In genomic region chr5:2879701-2880100, GRCh38 we compare ENCODE assay signal across 21 cellular contexts.
"Had no signal": no experiment of that assay in that cellular context is flagged by ENCODE, and none has a peak within 500 bp of the region (broad histone marks: within the 10 kb centered on the region; RNA-seq: fewer than 3 reads in every experiment).

No MANE protein-coding gene starts in this region.

- H3K9me3 ChIP-seq: neutrophil, testis had no signal

- H3K27ac ChIP-seq: dorsolateral prefrontal cortex, heart right ventricle, neutrophil, psoas muscle, sigmoid colon, skin epidermis, testis, tibial nerve, upper lobe of right lung, vagina had no signal

- DNase-seq: dorsolateral prefrontal cortex; effector memory CD4-positive, alpha-beta T cell; heart right ventricle; hypothalamus; kidney glomerular epithelial cell; naive thymus-derived CD4-positive, alpha-beta T cell; nephron progenitor cell; psoas muscle; retina; sigmoid colon; stimulated activated CD4-positive, alpha-beta T cell treated with anti-CD3 and anti-CD28 coated beads, Interleukin-2, amount 100 ng/mL, for 24 hours; stimulated activated CD4-positive, alpha-beta T cell treated with anti-CD3 and anti-CD28 coated beads, Interleukin-4, amount 100 ng/mL, for 4 hours; stimulated activated naive B cell treated with anti-CD40 and anti-IgM and Interleukin-4, amounts not matched to agents 10 μg/mL and 1 μg/mL and 100 μg/mL, for 72 hours; stimulated activated naive CD8-positive, alpha-beta T cell treated with anti-CD3 and anti-CD28 coated beads, Interleukin-15, amount 100 ng/mL, for 72 hours; testis; upper lobe of right lung had no signal

- H3K4me3 ChIP-seq: dorsolateral prefrontal cortex, heart right ventricle, psoas muscle, sigmoid colon, skin epidermis, testis, tibial nerve, upper lobe of right lung, vagina had no signal

- H3K27me3 ChIP-seq: neutrophil, testis, tibial nerve, upper lobe of right lung, vagina had no signal

- H3K36me3 Mint-ChIP-seq: stimulated activated naive B cell treated with anti-CD40 and anti-IgM and Interleukin-4, amounts not matched to agents 10 μg/mL and 1 μg/mL and 100 μg/mL, for 72 hours had no signal

- H3K4me1 ChIP-seq: heart right ventricle, psoas muscle, sigmoid colon, testis, tibial nerve, upper lobe of right lung, vagina had no signal

- H3K4me1 Mint-ChIP-seq: naive thymus-derived CD4-positive, alpha-beta T cell; nephron progenitor cell; stimulated activated naive B cell treated with anti-CD40 and anti-IgM and Interleukin-4, amounts not matched to agents 10 μg/mL and 1 μg/mL and 100 μg/mL, for 72 hours; stimulated activated naive CD8-positive, alpha-beta T cell treated with anti-CD3 and anti-CD28 coated beads, Interleukin-15, amount 100 ng/mL, for 72 hours had no signal

- H3K36me3 ChIP-seq: heart right ventricle, neutrophil, sigmoid colon, tibial nerve, upper lobe of right lung, vagina had no signal

- H3K27me3 Mint-ChIP-seq: naive thymus-derived CD4-positive, alpha-beta T cell; stimulated activated naive B cell treated with anti-CD40 and anti-IgM and Interleukin-4, amounts not matched to agents 10 μg/mL and 1 μg/mL and 100 μg/mL, for 72 hours; stimulated activated naive CD8-positive, alpha-beta T cell treated with anti-CD3 and anti-CD28 coated beads, Interleukin-15, amount 100 ng/mL, for 72 hours had no signal

- H3K27ac Mint-ChIP-seq: naive thymus-derived CD4-positive, alpha-beta T cell; nephron progenitor cell; stimulated activated naive B cell treated with anti-CD40 and anti-IgM and Interleukin-4, amounts not matched to agents 10 μg/mL and 1 μg/mL and 100 μg/mL, for 72 hours; stimulated activated naive CD8-positive, alpha-beta T cell treated with anti-CD3 and anti-CD28 coated beads, Interleukin-15, amount 100 ng/mL, for 72 hours had no signal

- H3K4me3 Mint-ChIP-seq: naive thymus-derived CD4-positive, alpha-beta T cell; nephron progenitor cell; stimulated activated naive B cell treated with anti-CD40 and anti-IgM and Interleukin-4, amounts not matched to agents 10 μg/mL and 1 μg/mL and 100 μg/mL, for 72 hours; stimulated activated naive CD8-positive, alpha-beta T cell treated with anti-CD3 and anti-CD28 coated beads, Interleukin-15, amount 100 ng/mL, for 72 hours had no signal

- ATAC-seq: esophagus mucosa; heart right ventricle; naive thymus-derived CD4-positive, alpha-beta T cell; psoas muscle; stimulated activated naive B cell treated with anti-CD40 and anti-IgM and Interleukin-4, amounts not matched to agents 10 μg/mL and 1 μg/mL and 100 μg/mL, for 72 hours; stimulated activated naive CD8-positive, alpha-beta T cell treated with anti-CD3 and anti-CD28 coated beads, Interleukin-15, amount 100 ng/mL, for 72 hours; upper lobe of right lung had no signal
